ENCODE assay signal across 23 cellular contexts in genomic region chr3:45131201-45131600, GRCh38. TPM values are rescaled to one million over a fixed set of nuclear protein-coding genes. Genes with fewer than 3 reads are reported as not detected.
DNase-seq lines count a peak whose midpoint lies in the region; ATAC-seq, FAIRE-seq and TF ChIP-seq lines count a peak whose summit lies in the region.
"Had no signal": no experiment of that assay in that cellular context is flagged by ENCODE, and none has a peak within 500 bp of the region (broad histone marks: within the 10 kb centered on the region; RNA-seq: fewer than 3 reads in every experiment).

No MANE protein-coding gene starts in this region.

- 74% methylated on average over 2 of the region's 2 CpGs for WGBS in suprapubic skin

- TF ChIP-seq POLR2A in H54 (IDR thresholded peaks at IDR 0.05; ENCODE audit: low read depth, low read length) (no peak), suprapubic skin (IDR thresholded peaks at IDR 0.05) (no peak)

- H3K27ac ChIP-seq in ACC112 (ENCODE audit: low read depth, low read length) (peak overlapping the region; percentile 56), suprapubic skin (no peak overlapping the region)
- H3K27ac ChIP-seq: C4-2B, HL-60, SK-N-MC had no signal

- TF ChIP-seq EP300 in suprapubic skin (IDR thresholded peaks at IDR 0.05): no peak

- no peak for TF ChIP-seq CTCF in choroid plexus epithelial cell (conservative IDR thresholded peaks at IDR 0.05; ENCODE audit: low read depth, low read length)
- TF ChIP-seq CTCF in fibroblast of villous mesenchyme (IDR thresholded peaks at IDR 0.05; ENCODE audit: insufficient read depth, low read depth, low read length): no peak
- no peak for TF ChIP-seq CTCF in suprapubic skin (IDR thresholded peaks at IDR 0.05)

- H3K4me1 ChIP-seq in ACC112 (ENCODE audit: control insufficient read depth, insufficient read depth, low read length, unreplicated experiment) (peaks cover 41% of the 10 kb centered on the region), suprapubic skin (peaks cover 33% of the 10 kb centered on the region)

- H3K9me3 ChIP-seq in suprapubic skin: no peaks in the 10 kb centered on the region

- H3K36me3 ChIP-seq in ACC112 (ENCODE audit: insufficient read depth, low read length) (no peaks in the 10 kb centered on the region), suprapubic skin (no peaks in the 10 kb centered on the region)

- peaks cover 4% of the 10 kb centered on the region for H3K79me2 ChIP-seq in ACC112 (ENCODE audit: control insufficient read depth, insufficient read depth, low read length, unreplicated experiment)

- H3K27me3 ChIP-seq in ACC112 (ENCODE audit: insufficient read depth, low read length) (no peaks in the 10 kb centered on the region), suprapubic skin (no peaks in the 10 kb centered on the region)

- no peak overlapping the region for H2AFZ ChIP-seq in ACC112 (ENCODE audit: low read length, unreplicated experiment)

- DNase-seq in LHCN-M2 (ENCODE audit: low read depth) (peak; percentile 57), choroid plexus epithelial cell (ENCODE audit: low read depth) (peak; percentile 48), fibroblast of villous mesenchyme (ENCODE audit: low read depth) (peak; percentile 94), H54 (ENCODE audit: insufficient read length, low spot score) (no peak), suprapubic skin (ENCODE audit: low spot score in 2 of 2) (no peak)
- DNase-seq: DND-41, GF-D8, NCI-H1048, NCI-H1436 treated with DMSO at 0.1 percent for 48 hours, NCI-H2029 treated with DMSO at 0.1 percent for 48 hours, NCI-H2171 treated with DMSO at 0.1 percent for 48 hours, NCI-H510A, NCI-H82, Right ventricle myocardium superior had no signal

- ATAC-seq in HG03108 (IDR thresholded peaks at IDR 0.05; ENCODE audit: unreplicated experiment): no peak
- no peak for ATAC-seq in HG02623 (IDR thresholded peaks at IDR 0.05; ENCODE audit: unreplicated experiment)
- ATAC-seq: Panc1 had no signal

- no peak for FAIRE-seq in H54 (lab: Jason Lieb, UNC)
- FAIRE-seq: GM12891, H1 had no signal

- no peak overlapping the region for H3K4me3 ChIP-seq in ACC112 (ENCODE audit: low read depth, low read length)
- H3K4me3 ChIP-seq in choroid plexus epithelial cell (ENCODE audit: low read depth, low read length): no peak overlapping the region
- H3K4me3 ChIP-seq in fibroblast of villous mesenchyme (ENCODE audit: low read depth, low read length): no peak overlapping the region
- H3K4me3 ChIP-seq in suprapubic skin: no peak overlapping the region
- H3K4me3 ChIP-seq: SK-N-MC had no signal

RNA-seq across cellular contexts. Expression of gene CDCP1, which starts 15.0 kb away (rescaled TPM):
- total RNA-seq in LHCN-M2 (2014; rRNA removed): 19.6 and 23.0 TPM in 2 replicates
- polyA plus RNA-seq in LHCN-M2 (2012): 1.4 TPM
- total RNA-seq in fibroblast of villous mesenchyme: 10.4 and 20.6 TPM in 2 replicates
- 10 to 100 TPM; 77.4 to 85.6 (median 80.3) TPM for total RNA-seq in suprapubic skin

Comparison
In these comparisons a context has a peak if more than half of its experiments do, and no peak if none do; other contexts are left out.
1. DNase-seq: peak in LHCN-M2 (single experiment), choroid plexus epithelial cell (single experiment) and fibroblast of villous mesenchyme (single experiment); none in H54 (single experiment) and suprapubic skin (0 of 2).